Comparison of ENCODE assay signal across 8 cellular contexts in the genomic region with DNA sequence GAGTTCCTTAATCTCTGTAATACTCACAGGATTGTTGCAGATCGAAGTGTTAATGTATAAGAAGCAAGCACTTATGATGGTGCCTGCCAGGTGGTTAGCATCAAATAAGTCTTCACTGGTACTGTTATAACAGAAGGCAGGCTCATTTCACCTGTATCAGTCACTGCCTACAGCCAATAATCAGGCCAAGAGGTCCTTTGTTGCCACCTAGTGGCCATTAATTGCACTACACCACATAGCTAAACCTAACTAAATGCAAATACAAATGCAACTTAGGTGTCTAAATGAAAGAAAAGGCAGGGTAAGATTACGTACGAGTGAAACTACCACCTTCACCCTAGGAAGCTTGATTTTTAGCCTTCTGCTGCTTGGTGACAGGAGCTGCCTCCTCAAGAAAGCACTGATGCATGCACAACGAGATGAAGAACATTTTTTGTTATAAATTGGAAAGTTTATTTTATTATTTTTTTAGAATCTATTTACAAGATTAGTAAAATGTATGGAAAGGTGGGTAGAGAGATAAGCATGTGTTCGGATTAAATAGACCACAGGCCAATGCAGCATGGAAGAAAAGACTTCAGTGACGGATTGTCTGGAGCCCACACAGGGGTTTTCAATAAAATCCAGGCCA.
DNase-seq lines count a peak whose midpoint lies in the region; ATAC-seq, FAIRE-seq and TF ChIP-seq lines count a peak whose summit lies in the region.

No MANE protein-coding gene starts in this region.

- no peak overlapping the region for H3K27ac ChIP-seq in GM12878 (ENCODE audit: control insufficient read depth, insufficient read depth)

- TF ChIP-seq RAD21 in GM12878 (IDR thresholded peaks at IDR 0.05; ENCODE audit: insufficient read depth, low read depth, low read length), result peak; percentile 90

- SMC1A ChIA-PET in GM12878 (lab: Charles Lee; ENCODE audit: uncharacterized antibody, unreplicated experiment), result interaction anchor here (0.7 to 1.6 kb wide), 9 partner anchors 11 to 596 kb away, joined by 3 to 6 read pairs (median 3); no protein-coding TSS in a partner anchor

- no TSS peak for BruUV-seq in GM12878 (replicated peaks; lab: Mats Ljungman, UMichigan)

- WGBS in GM12878 (ENCODE audit: insufficient coverage, insufficient replicate concordance, low lambda C conversion rate, missing lambda C conversion rate), result under 1% methylated on average over 6 of the region's 6 CpGs

- H3K4me3 ChIP-seq in GM12865 (ENCODE audit: low read depth, low read length) (no peak overlapping the region), HFF-Myc (replicated peaks; ENCODE audit: low read depth, low read length) (no peak overlapping the region), GM12878 (no peak overlapping the region)

- in situ Hi-C loops in GM12878 (cut with MboI), result no loop called here

- FAIRE-seq in GM12878 (lab: Jason Lieb, UNC), result peak; percentile 89

- no peaks in the 10 kb centered on the region for H4K20me1 ChIP-seq in GM12878 (ENCODE audit: control insufficient read depth, insufficient read depth)

- H3K4me1 ChIP-seq in GM12878 (ENCODE audit: control insufficient read depth, insufficient read depth, low read length), result no peaks in the 10 kb centered on the region

- H3K9ac ChIP-seq in GM12878 (ENCODE audit: control insufficient read depth, insufficient read depth, low read length), result no peak overlapping the region

- H3K79me2 ChIP-seq in GM12878 (ENCODE audit: control insufficient read depth, insufficient read depth, low read length), result no peaks in the 10 kb centered on the region

- H3K9me3 ChIP-seq in GM12878 (replicated peaks; ENCODE audit: control insufficient read depth, insufficient read depth, low read length), result no peaks in the 10 kb centered on the region

- DNase-seq in A172 (ENCODE audit: low spot score) (peak; percentile 77), GM12865 (ENCODE audit: low read depth) (peak; percentile 78), HFF-Myc (ENCODE audit: extremely low read depth, low read depth) (peak; percentile 26), MV-4-11 (lab: John Stamatoyannopoulos, UW) (peak; percentile 12), SHP77 (lab: John Stamatoyannopoulos, UW) (peak; percentile 46 to 59), GM12878 (ENCODE audit: low read depth, low spot score) (peak; percentile 30), inferior parietal cortex (ENCODE audit: extremely low spot score) (peak; percentile 90)
- DNase-seq in stimulated activated CD4-positive, alpha-beta T cell treated with anti-CD3 and anti-CD28 coated beads, Interleukin-1b, Interleukin-23, amount 100 ng/mL, for 48 hours, result peak; percentile 23

- TF ChIP-seq CTCF in GM12865 (IDR thresholded peaks at IDR 0.05; ENCODE audit: insufficient read depth, low read depth, low read length, missing control alignments) (peak; percentile 88), HFF-Myc (IDR thresholded peaks at IDR 0.05; ENCODE audit: low read depth, low read length, missing control alignments) (peak; percentile 85), GM12878 (IDR thresholded peaks at IDR 0.05 in 2 of 3, conservative IDR thresholded peaks at IDR 0.05 in 1 of 3; ENCODE audit: control insufficient read depth in 2 of 3, extremely low read depth in 1 of 3, insufficient read depth in 1 of 3, low read depth in 3 of 3, low read length in 3 of 3) (peak; percentile 81 to 93 (median 85); a peak in 5 of 6 replicates)

- H2AFZ ChIP-seq in GM12878 (ENCODE audit: control insufficient read depth, low read depth, low read length), result no peak overlapping the region

- RAD21 ChIA-PET in GM12878 (lab: Charles Lee; ENCODE audit: unreplicated experiment), result interaction anchor here (0.7 to 1.5 kb wide), 8 partner anchors 11 to 596 kb away, joined by 3 to 5 read pairs (median 4); no protein-coding TSS in a partner anchor

- POLR2A ChIA-PET in GM12878 (lab: Charles Lee), result no interaction called here

- H3K27me3 ChIP-seq in GM12878 (replicated peaks in 1 of 2; ENCODE audit: control insufficient read depth in 2 of 2, insufficient read depth in 2 of 2, low read length in 1 of 2), result no peaks in the 10 kb centered on the region; a peak in 1 of 4 replicates

- TF ChIP-seq POLR2A in GM12878 (IDR thresholded peaks at IDR 0.05; ENCODE audit: low read depth, low read length), result no peak

- H3K36me3 ChIP-seq in GM12878 (ENCODE audit: control insufficient read depth in 2 of 2, insufficient read depth in 2 of 2, low read length in 1 of 2), result no peaks in the 10 kb centered on the region

- CTCF ChIA-PET in GM12878 (lab: Yijun Ruan, JAX), result interaction anchor here (0.7 to 3.9 kb wide), 36 partner anchors 10 to 599 kb away, joined by 3 to 32 read pairs (median 4); no protein-coding TSS in a partner anchor

- no peak overlapping the region for H3K4me2 ChIP-seq in GM12878 (ENCODE audit: control insufficient read depth, insufficient read depth)

- peak; percentile 91 for ATAC-seq in GM12878

- intact Hi-C loops in GM12878 (cut with micrococcal nuclease; ENCODE audit: unreplicated experiment), result loop anchor here (1.0 kb wide), 3 partner anchors 106 to 596 kb away; no protein-coding TSS in a partner anchor

- TF ChIP-seq EP300 in GM12878 (IDR thresholded peaks at IDR 0.05; ENCODE audit: borderline replicate concordance in 1 of 2, control insufficient read depth in 1 of 2, low read depth in 2 of 2, low read length in 2 of 2), result no peak

TF ChIP-seq in GM12878, 131 proteins besides CTCF, POLR2A, EP300 and RAD21:
- TF ChIP-seq SIX5 (IDR thresholded peaks at IDR 0.05; ENCODE audit: low read depth, low read length, severe bottlenecking) (no peak), TCF7 (IDR thresholded peaks at IDR 0.05; ENCODE audit: borderline replicate concordance) (no peak), SMC3 (IDR thresholded peaks at IDR 0.05; ENCODE audit: borderline replicate concordance, low read length) (peak; percentile 66; the same call in 1 of the 2 replicates), YBX1 (IDR thresholded peaks at IDR 0.05) (no peak), BCL11A (IDR thresholded peaks at IDR 0.05; ENCODE audit: low read depth, low read length) (no peak), RUNX3 (IDR thresholded peaks at IDR 0.05; ENCODE audit: low read length) (peak; percentile 48)
- TF ChIP-seq, protein P1, sequence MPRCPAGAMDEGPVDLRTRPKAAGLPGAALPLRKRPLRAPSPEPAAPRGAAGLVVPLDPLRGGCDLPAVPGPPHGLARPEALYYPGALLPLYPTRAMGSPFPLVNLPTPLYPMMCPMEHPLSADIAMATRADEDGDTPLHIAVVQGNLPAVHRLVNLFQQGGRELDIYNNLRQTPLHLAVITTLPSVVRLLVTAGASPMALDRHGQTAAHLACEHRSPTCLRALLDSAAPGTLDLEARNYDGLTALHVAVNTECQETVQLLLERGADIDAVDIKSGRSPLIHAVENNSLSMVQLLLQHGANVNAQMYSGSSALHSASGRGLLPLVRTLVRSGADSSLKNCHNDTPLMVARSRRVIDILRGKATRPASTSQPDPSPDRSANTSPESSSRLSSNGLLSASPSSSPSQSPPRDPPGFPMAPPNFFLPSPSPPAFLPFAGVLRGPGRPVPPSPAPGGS (IDR thresholded peaks at IDR 0.05; ENCODE audit: borderline replicate concordance, insufficient read depth, low read depth, low read length, poor library complexity, severe bottlenecking), result no peak
- TF ChIP-seq, protein P2, sequence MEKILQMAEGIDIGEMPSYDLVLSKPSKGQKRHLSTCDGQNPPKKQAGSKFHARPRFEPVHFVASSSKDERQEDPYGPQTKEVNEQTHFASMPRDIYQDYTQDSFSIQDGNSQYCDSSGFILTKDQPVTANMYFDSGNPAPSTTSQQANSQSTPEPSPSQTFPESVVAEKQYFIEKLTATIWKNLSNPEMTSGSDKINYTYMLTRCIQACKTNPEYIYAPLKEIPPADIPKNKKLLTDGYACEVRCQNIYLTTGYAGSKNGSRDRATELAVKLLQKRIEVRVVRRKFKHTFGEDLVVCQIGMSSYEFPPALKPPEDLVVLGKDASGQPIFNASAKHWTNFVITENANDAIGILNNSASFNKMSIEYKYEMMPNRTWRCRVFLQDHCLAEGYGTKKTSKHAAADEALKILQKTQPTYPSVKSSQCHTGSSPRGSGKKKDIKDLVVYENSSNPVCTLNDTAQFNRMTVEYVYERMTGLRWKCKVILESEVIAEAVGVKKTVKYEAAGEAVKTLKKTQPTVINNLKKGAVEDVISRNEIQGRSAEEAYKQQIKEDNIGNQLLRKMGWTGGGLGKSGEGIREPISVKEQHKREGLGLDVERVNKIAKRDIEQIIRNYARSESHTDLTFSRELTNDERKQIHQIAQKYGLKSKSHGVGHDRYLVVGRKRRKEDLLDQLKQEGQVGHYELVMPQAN (conservative IDR thresholded peaks at IDR 0.05), result no peak
- TF ChIP-seq, protein P3, sequence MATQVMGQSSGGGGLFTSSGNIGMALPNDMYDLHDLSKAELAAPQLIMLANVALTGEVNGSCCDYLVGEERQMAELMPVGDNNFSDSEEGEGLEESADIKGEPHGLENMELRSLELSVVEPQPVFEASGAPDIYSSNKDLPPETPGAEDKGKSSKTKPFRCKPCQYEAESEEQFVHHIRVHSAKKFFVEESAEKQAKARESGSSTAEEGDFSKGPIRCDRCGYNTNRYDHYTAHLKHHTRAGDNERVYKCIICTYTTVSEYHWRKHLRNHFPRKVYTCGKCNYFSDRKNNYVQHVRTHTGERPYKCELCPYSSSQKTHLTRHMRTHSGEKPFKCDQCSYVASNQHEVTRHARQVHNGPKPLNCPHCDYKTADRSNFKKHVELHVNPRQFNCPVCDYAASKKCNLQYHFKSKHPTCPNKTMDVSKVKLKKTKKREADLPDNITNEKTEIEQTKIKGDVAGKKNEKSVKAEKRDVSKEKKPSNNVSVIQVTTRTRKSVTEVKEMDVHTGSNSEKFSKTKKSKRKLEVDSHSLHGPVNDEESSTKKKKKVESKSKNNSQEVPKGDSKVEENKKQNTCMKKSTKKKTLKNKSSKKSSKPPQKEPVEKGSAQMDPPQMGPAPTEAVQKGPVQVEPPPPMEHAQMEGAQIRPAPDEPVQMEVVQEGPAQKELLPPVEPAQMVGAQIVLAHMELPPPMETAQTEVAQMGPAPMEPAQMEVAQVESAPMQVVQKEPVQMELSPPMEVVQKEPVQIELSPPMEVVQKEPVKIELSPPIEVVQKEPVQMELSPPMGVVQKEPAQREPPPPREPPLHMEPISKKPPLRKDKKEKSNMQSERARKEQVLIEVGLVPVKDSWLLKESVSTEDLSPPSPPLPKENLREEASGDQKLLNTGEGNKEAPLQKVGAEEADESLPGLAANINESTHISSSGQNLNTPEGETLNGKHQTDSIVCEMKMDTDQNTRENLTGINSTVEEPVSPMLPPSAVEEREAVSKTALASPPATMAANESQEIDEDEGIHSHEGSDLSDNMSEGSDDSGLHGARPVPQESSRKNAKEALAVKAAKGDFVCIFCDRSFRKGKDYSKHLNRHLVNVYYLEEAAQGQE (IDR thresholded peaks at IDR 0.05; ENCODE audit: low read depth, low read length), result no peak
TF ChIP-seq in GM12878: peak in this region for 2.

Comparison
In these comparisons a context has a peak if more than half of its experiments do, and no peak if none do; other contexts are left out.
1. DNase-seq: peak in every context shown above with its lines; median percentile 90 in inferior parietal cortex; 78 in GM12865; 77 in A172; 52 in SHP77; 30 in GM12878; 26 in HFF-Myc; 23 in stimulated activated CD4-positive, alpha-beta T cell treated with anti-CD3 and anti-CD28 coated beads, Interleukin-1b, Interleukin-23, amount 100 ng/mL, for 48 hours; 12 in MV-4-11.